8 cellular contexts compared by ENCODE assay signal in the genomic region with DNA sequence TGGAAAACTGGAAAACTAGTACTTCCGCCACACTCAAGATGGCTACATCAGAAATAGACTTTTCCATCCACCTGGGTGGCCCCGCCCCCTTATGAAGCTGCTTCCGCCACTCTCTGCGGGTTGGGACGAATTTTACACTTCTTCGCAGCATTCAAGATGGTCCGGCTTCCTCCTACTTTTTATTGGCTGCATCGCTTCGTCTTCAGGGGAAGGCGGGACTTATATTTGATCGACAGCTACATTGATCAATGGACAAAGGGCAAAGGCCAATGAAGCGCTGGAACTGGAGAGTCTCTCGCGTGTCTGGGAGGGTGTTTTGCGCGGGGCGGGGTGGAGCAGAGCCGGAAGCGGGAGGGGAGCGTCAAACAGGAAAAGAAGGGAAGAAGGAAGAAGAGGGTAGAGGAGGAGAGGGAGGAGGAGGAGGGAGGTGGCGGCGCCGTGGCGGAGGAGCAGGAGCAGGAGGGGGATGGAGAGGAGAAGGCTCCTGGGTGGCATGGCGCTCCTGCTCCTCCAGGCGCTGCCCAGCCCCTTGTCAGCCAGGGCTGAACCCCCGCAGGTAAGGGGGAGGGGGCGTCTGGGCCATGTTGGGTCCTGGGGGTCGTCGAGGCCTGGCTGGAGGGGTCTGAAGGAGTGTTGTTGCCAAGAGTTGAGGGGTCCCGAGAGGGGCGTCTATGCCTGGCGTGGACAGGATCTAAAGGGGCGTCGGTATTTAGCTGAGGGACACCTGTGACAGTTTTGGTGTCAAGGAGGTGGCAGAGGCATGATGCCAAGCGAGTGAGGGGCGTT.
DNase-seq lines count a peak whose midpoint lies in the region; ATAC-seq and TF ChIP-seq lines count a peak whose summit lies in the region.

A gene (plus strand): TSS at position 361 of the 786 bp plus-strand sequence. CDS start 106 bp downstream, at position 467.

- peaks cover 6% of the 10 kb centered on the region for H3K9me3 Mint-ChIP-seq in central memory CD8-positive, alpha-beta T cell

- no peaks in the 10 kb centered on the region for H3K27me3 Mint-ChIP-seq in central memory CD8-positive, alpha-beta T cell

- H3K36me3 Mint-ChIP-seq in central memory CD8-positive, alpha-beta T cell (ENCODE audit: insufficient read depth), result peaks cover 13% of the 10 kb centered on the region

- peak within 1 kb of the TSS; percentile 91 for H3K27ac Mint-ChIP-seq in central memory CD8-positive, alpha-beta T cell (ENCODE audit: low read depth)

- H3K4me3 Mint-ChIP-seq in central memory CD8-positive, alpha-beta T cell, result peak within 1 kb of the TSS; percentile 88

- H3K4me1 Mint-ChIP-seq in central memory CD8-positive, alpha-beta T cell, result peaks cover 50% of the 10 kb centered on the region

- TF ChIP-seq CTCF in AG09319 (IDR thresholded peaks at IDR 0.05; ENCODE audit: low read depth, low read length), result no peak

- DNase-seq in AG09319 (ENCODE audit: extremely low read depth, low read depth) (peak; percentile 99), NCI-H446 (lab: John Stamatoyannopoulos, UW) (peak; percentile 94 to 98), iris pigment epithelial cell (ENCODE audit: low read depth) (peak; percentile 99)
- DNase-seq in activated CD4-positive, CD25-positive, alpha-beta regulatory T cell treated with anti-CD3 and anti-CD28 coated beads, Interleukin-2, amount 50 U/mL, for 16 hours (ENCODE audit: low read depth, low spot score), result peak; percentile 91
- DNase-seq in central memory CD8-positive, alpha-beta T cell (ENCODE audit: low spot score in 2 of 2), result peak; percentile 93 to 96
- DNase-seq in stimulated activated CD4-positive, alpha-beta T cell treated with anti-CD3 and anti-CD28 coated beads, Interleukin-12 subunit alpha, Interleukin-12 subunit beta, amount 100 ng/mL, for 24 hours (ENCODE audit: low read depth in 2 of 2), result peak; percentile 80 to 92

- ATAC-seq in GM19025 (IDR thresholded peaks at IDR 0.05; ENCODE audit: low read depth, unreplicated experiment), result peak; percentile 97
- peak; percentile 96 for ATAC-seq in HG03342 (IDR thresholded peaks at IDR 0.05; ENCODE audit: unreplicated experiment)
- ATAC-seq in central memory CD8-positive, alpha-beta T cell (replicated peaks; ENCODE audit: extremely low read depth, poor library complexity, severe bottlenecking), result peak; percentile 98

Comparison
In these comparisons a context has a peak if more than half of its experiments do, and no peak if none do; other contexts are left out.
1. Peak in every context shown above with its lines: DNase-seq and ATAC-seq.